In genomic region chr13:79492313-79492798, GRCh38 we compare ENCODE assay signal across 10 cellular contexts. TPM values are rescaled to one million over a fixed set of nuclear protein-coding genes. Genes with fewer than 3 reads are reported as not detected.
DNase-seq lines count a peak whose midpoint lies in the region; ATAC-seq and TF ChIP-seq lines count a peak whose summit lies in the region.
"Had no signal": no experiment of that assay in that cellular context is flagged by ENCODE, and none has a peak within 500 bp of the region (broad histone marks: within the 10 kb centered on the region; RNA-seq: fewer than 3 reads in every experiment).

No MANE protein-coding gene starts in this region.

- peaks cover 6% of the 10 kb centered on the region for H3K4me1 ChIP-seq in fibroblast of lung (ENCODE audit: control insufficient read depth, extremely low read depth, insufficient read depth, low read length)

- H3K79me2 ChIP-seq in fibroblast of lung (ENCODE audit: control insufficient read depth, insufficient read depth, low read length), result peaks cover 44% of the 10 kb centered on the region

- peak overlapping the region; percentile 68 for H3K27ac Mint-ChIP-seq in activated CD8-positive, alpha-beta memory T cell treated with anti-CD3 and anti-CD28 coated beads, Interleukin-2, amount 10 ng/mL, durations not matched to agents 7 days and 5 days
- peak overlapping the region; percentile 90 for H3K27ac Mint-ChIP-seq in activated CD4-positive, alpha-beta T cell treated with anti-CD3 and anti-CD28 coated beads, Interleukin-2, amount 10 ng/mL, durations not matched to agents 7 days and 5 days
- peak overlapping the region; percentile 32 for H3K27ac Mint-ChIP-seq in stimulated activated naive CD8-positive, alpha-beta T cell treated with anti-CD3 and anti-CD28 coated beads, Interleukin-15, Interleukin-2, amounts not matched to agents 100 ng/mL and 50 ng/mL, for 24 hours

- H3K36me3 ChIP-seq in fibroblast of lung (ENCODE audit: control insufficient read depth, insufficient read depth, low read length), result no peaks in the 10 kb centered on the region

- no peak overlapping the region for H2AFZ ChIP-seq in fibroblast of lung (ENCODE audit: low read length)

- H3K4me1 Mint-ChIP-seq in activated CD8-positive, alpha-beta memory T cell treated with anti-CD3 and anti-CD28 coated beads, Interleukin-2, amount 10 ng/mL, durations not matched to agents 7 days and 5 days, result peaks cover 82% of the 10 kb centered on the region
- H3K4me1 Mint-ChIP-seq in activated CD4-positive, alpha-beta T cell treated with anti-CD3 and anti-CD28 coated beads, Interleukin-2, amount 10 ng/mL, durations not matched to agents 7 days and 5 days, result peaks cover 89% of the 10 kb centered on the region
- H3K4me1 Mint-ChIP-seq in stimulated activated naive CD8-positive, alpha-beta T cell treated with anti-CD3 and anti-CD28 coated beads, Interleukin-15, Interleukin-2, amounts not matched to agents 100 ng/mL and 50 ng/mL, for 24 hours (ENCODE audit: low read depth), result peaks cover 78% of the 10 kb centered on the region

- peak overlapping the region; percentile 82 for H3K4me2 ChIP-seq in fibroblast of lung (ENCODE audit: extremely low read depth, insufficient read depth, low read length)

- H3K27ac ChIP-seq in fibroblast of lung (ENCODE audit: insufficient read depth, low read length), result peak overlapping the region; percentile 74

- no peaks in the 10 kb centered on the region for H3K9me3 ChIP-seq in fibroblast of lung (ENCODE audit: control insufficient read depth, insufficient read depth, low read depth, low read length)

- no peaks in the 10 kb centered on the region for H3K9me3 Mint-ChIP-seq in activated CD8-positive, alpha-beta memory T cell treated with anti-CD3 and anti-CD28 coated beads, Interleukin-2, amount 10 ng/mL, durations not matched to agents 7 days and 5 days (ENCODE audit: low read depth)
- peaks cover 8% of the 10 kb centered on the region for H3K9me3 Mint-ChIP-seq in activated CD4-positive, alpha-beta T cell treated with anti-CD3 and anti-CD28 coated beads, Interleukin-2, amount 10 ng/mL, durations not matched to agents 7 days and 5 days
- H3K9me3 Mint-ChIP-seq in stimulated activated naive CD8-positive, alpha-beta T cell treated with anti-CD3 and anti-CD28 coated beads, Interleukin-15, Interleukin-2, amounts not matched to agents 100 ng/mL and 50 ng/mL, for 24 hours, result peaks cover 4% of the 10 kb centered on the region

- ATAC-seq in activated CD8-positive, alpha-beta memory T cell treated with anti-CD3 and anti-CD28 coated beads, Interleukin-2, amount 10 ng/mL, durations not matched to agents 7 days and 5 days, result peak; percentile 71
- ATAC-seq in HG03521 (IDR thresholded peaks at IDR 0.05; ENCODE audit: unreplicated experiment), result no peak

- no peaks in the 10 kb centered on the region for H3K27me3 ChIP-seq in fibroblast of lung (ENCODE audit: control insufficient read depth, insufficient read depth, low read length)

- H3K9ac ChIP-seq in fibroblast of lung (ENCODE audit: insufficient read depth, low read length), result no peak overlapping the region

- TF ChIP-seq CTCF in fibroblast of lung (conservative IDR thresholded peaks at IDR 0.05 in 1 of 2, IDR thresholded peaks at IDR 0.05 in 1 of 2; ENCODE audit: low read depth in 1 of 2, low read length in 2 of 2) (no peak), lower leg skin (IDR thresholded peaks at IDR 0.05) (no peak)

- WGBS in lower leg skin, 2 donors, result 35 to 40% methylated on average over 5 of the region's 5 CpGs

- POLR2A ChIA-PET in activated CD4-positive, alpha-beta T cell treated with anti-CD3 and anti-CD28 coated beads, Interleukin-2, amount 10 ng/mL, durations not matched to agents 7 days and 5 days (lab: Charles Lee), result interaction anchor here (1.1 kb wide), 1 partner anchor 8 kb away, joined by 4 read pairs; no protein-coding TSS in a partner anchor

- H3K4me3 ChIP-seq in fibroblast of lung (replicated peaks in 1 of 4; ENCODE audit: control extremely low read depth in 1 of 4, insufficient read depth in 1 of 4, low read depth in 3 of 4, low read length in 4 of 4) (peak overlapping the region in 2 of 4 experiments; percentile 2 to 18), lower leg skin (ENCODE audit: low read depth, poor library complexity, severe bottlenecking) (no peak overlapping the region)
- H3K4me3 ChIP-seq: lung had no signal

- H3K27me3 Mint-ChIP-seq in activated CD8-positive, alpha-beta memory T cell treated with anti-CD3 and anti-CD28 coated beads, Interleukin-2, amount 10 ng/mL, durations not matched to agents 7 days and 5 days, result no peaks in the 10 kb centered on the region
- H3K27me3 Mint-ChIP-seq in activated CD4-positive, alpha-beta T cell treated with anti-CD3 and anti-CD28 coated beads, Interleukin-2, amount 10 ng/mL, durations not matched to agents 7 days and 5 days, result no peaks in the 10 kb centered on the region
- H3K27me3 Mint-ChIP-seq in stimulated activated naive CD8-positive, alpha-beta T cell treated with anti-CD3 and anti-CD28 coated beads, Interleukin-15, Interleukin-2, amounts not matched to agents 100 ng/mL and 50 ng/mL, for 24 hours, result no peaks in the 10 kb centered on the region

- intact Hi-C loops in lower leg skin (cut with DNase I; ENCODE audit: low total_unique reads), result no loop called here

- TF ChIP-seq POLR2A in lower leg skin (IDR thresholded peaks at IDR 0.05), result no peak

- peak overlapping the region; percentile 43 for H3K4me3 Mint-ChIP-seq in activated CD8-positive, alpha-beta memory T cell treated with anti-CD3 and anti-CD28 coated beads, Interleukin-2, amount 10 ng/mL, durations not matched to agents 7 days and 5 days
- H3K4me3 Mint-ChIP-seq in activated CD4-positive, alpha-beta T cell treated with anti-CD3 and anti-CD28 coated beads, Interleukin-2, amount 10 ng/mL, durations not matched to agents 7 days and 5 days, result peak overlapping the region; percentile 56
- H3K4me3 Mint-ChIP-seq in stimulated activated naive CD8-positive, alpha-beta T cell treated with anti-CD3 and anti-CD28 coated beads, Interleukin-15, Interleukin-2, amounts not matched to agents 100 ng/mL and 50 ng/mL, for 24 hours, result peak overlapping the region; percentile 61

- CTCF ChIA-PET in activated CD8-positive, alpha-beta memory T cell treated with anti-CD3 and anti-CD28 coated beads, Interleukin-2, amount 10 ng/mL, durations not matched to agents 7 days and 5 days (lab: Charles Lee), result interaction anchor here (1.1 to 3.7 kb wide), 3 partner anchors 9 to 11 kb away, joined by 3 to 13 read pairs (median 4); partner anchors contain the start of gene NDFIP2
- CTCF ChIA-PET in activated CD4-positive, alpha-beta T cell treated with anti-CD3 and anti-CD28 coated beads, Interleukin-2, amount 10 ng/mL, durations not matched to agents 7 days and 5 days (lab: Charles Lee), result interaction anchor here (0.6 to 6.1 kb wide), 5 partner anchors 9 to 48 kb away, joined by 3 to 35 read pairs (median 5); partner anchors contain the start of gene NDFIP2

- H4K20me1 ChIP-seq in fibroblast of lung (ENCODE audit: control insufficient read depth, extremely low read depth, insufficient read depth, low read length), result no peaks in the 10 kb centered on the region

- no peak for DNase-seq in activated CD8-positive, alpha-beta memory T cell treated with anti-CD3 and anti-CD28 coated beads, Interleukin-2, amount 10 ng/mL, durations not matched to agents 7 days and 5 days
- DNase-seq in activated CD8-positive, alpha-beta memory T cell treated with anti-CD3 and anti-CD28 coated beads, Interleukin-2, amount 50 U/mL, for 4 hours, result no peak
- peak; percentile 30 for DNase-seq in activated CD4-positive, alpha-beta T cell treated with anti-CD3 and anti-CD28 coated beads, Interleukin-2, amount 10 ng/mL, durations not matched to agents 7 days and 5 days
- DNase-seq in fibroblast of lung (ENCODE audit: low read depth in 2 of 2) (peak in 1 of 2 donors; percentile 55), anterior cingulate cortex (lab: John Stamatoyannopoulos, UW) (no peak), lower leg skin (ENCODE audit: low spot score in 2 of 2) (no peak)
- DNase-seq: NCI-H510A treated with DMSO at 0.1 percent for 48 hours had no signal

- H3K36me3 Mint-ChIP-seq in activated CD8-positive, alpha-beta memory T cell treated with anti-CD3 and anti-CD28 coated beads, Interleukin-2, amount 10 ng/mL, durations not matched to agents 7 days and 5 days, result peaks cover 32% of the 10 kb centered on the region
- H3K36me3 Mint-ChIP-seq in activated CD4-positive, alpha-beta T cell treated with anti-CD3 and anti-CD28 coated beads, Interleukin-2, amount 10 ng/mL, durations not matched to agents 7 days and 5 days (ENCODE audit: low read depth), result peaks cover 10% of the 10 kb centered on the region
- H3K36me3 Mint-ChIP-seq in stimulated activated naive CD8-positive, alpha-beta T cell treated with anti-CD3 and anti-CD28 coated beads, Interleukin-15, Interleukin-2, amounts not matched to agents 100 ng/mL and 50 ng/mL, for 24 hours (ENCODE audit: low read depth), result peaks cover 26% of the 10 kb centered on the region

RNA-seq across cellular contexts. Expression of gene NDFIP2, which starts 11.4 kb away (rescaled TPM):
- 100 to 1,000 TPM in 1 of 2 experiments, 10 to 100 TPM in 1; 50.8 to 124 TPM for total RNA-seq in activated CD8-positive, alpha-beta memory T cell treated with anti-CD3 and anti-CD28 coated beads, Interleukin-2, amount 10 ng/mL, durations not matched to agents 7 days and 5 days
- total RNA-seq in activated CD4-positive, alpha-beta T cell treated with anti-CD3 and anti-CD28 coated beads, Interleukin-2, amount 10 ng/mL, durations not matched to agents 7 days and 5 days, result 10 to 100 TPM; 17.8 to 21.2 TPM
- total RNA-seq in fibroblast of lung, result 35.2 and 39.1 TPM in 2 replicates
- 35.2 and 46.4 TPM in 2 replicates for polyA plus RNA-seq in fibroblast of lung
- polyA plus RNA-seq in fibroblast of lung (2012), result 31.4 and 37.5 TPM in 2 replicates
- 9.1 and 29.6 TPM in 2 replicates for polyA minus RNA-seq in fibroblast of lung (ENCODE audit: low replicate concordance)
- 10 to 100 TPM; 78.6 to 83.2 (median 80.7) TPM for total RNA-seq in lower leg skin

Comparison
In these comparisons a context has a peak if more than half of its experiments do, and no peak if none do; other contexts are left out.
1. H3K27ac Mint-ChIP-seq: peak in every context shown above with its lines; median percentile 90 in activated CD4-positive, alpha-beta T cell treated with anti-CD3 and anti-CD28 coated beads, Interleukin-2, amount 10 ng/mL, durations not matched to agents 7 days and 5 days; 68 in activated CD8-positive, alpha-beta memory T cell treated with anti-CD3 and anti-CD28 coated beads, Interleukin-2, amount 10 ng/mL, durations not matched to agents 7 days and 5 days; 32 in stimulated activated naive CD8-positive, alpha-beta T cell treated with anti-CD3 and anti-CD28 coated beads, Interleukin-15, Interleukin-2, amounts not matched to agents 100 ng/mL and 50 ng/mL, for 24 hours.